ENCODE assay signal across 16 cellular contexts in the genomic region with DNA sequence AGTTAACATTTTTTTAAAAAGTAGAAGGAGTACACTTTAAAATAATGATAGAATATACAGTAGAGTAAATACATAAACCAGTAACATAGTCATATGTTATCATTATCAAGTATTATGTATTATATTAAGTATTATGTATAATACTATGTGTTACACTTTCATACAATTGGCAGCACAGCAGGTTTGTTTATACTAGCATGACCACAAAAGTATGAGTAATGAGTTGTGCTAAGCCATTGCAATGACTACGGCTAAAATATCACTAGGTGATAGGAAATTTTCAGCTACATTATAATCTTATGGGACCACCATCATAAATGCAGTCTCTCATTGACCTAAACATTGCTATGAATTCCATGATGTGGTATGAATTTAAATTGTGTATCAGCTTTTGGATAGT.
"Had no signal": no experiment of that assay in that cellular context is flagged by ENCODE, and none has a peak within 500 bp of the region (broad histone marks: within the 10 kb centered on the region; RNA-seq: fewer than 3 reads in every experiment).

No MANE protein-coding gene starts in this region.

- H3K4me1 Mint-ChIP-seq: activated CD4-positive, alpha-beta T cell treated with anti-CD3 and anti-CD28 coated beads for 36 hours; activated naive CD4-positive, alpha-beta T cell treated with anti-CD3 and anti-CD28 coated beads, Interleukin-2, amount 50 U/mL, for 24 hours had no signal

- H3K27ac ChIP-seq: coronary artery, gastroesophageal sphincter, left lung, thyroid gland, WERI-Rb-1 had no signal

- H3K36me3 Mint-ChIP-seq: activated naive CD4-positive, alpha-beta T cell treated with anti-CD3 and anti-CD28 coated beads, Interleukin-2, amount 50 U/mL, for 24 hours had no signal

- DNase-seq: activated CD4-positive, alpha-beta T cell treated with anti-CD3 and anti-CD28 coated beads for 36 hours; activated CD4-positive, alpha-beta T cell treated with anti-CD3 and anti-CD28 coated beads, Interleukin-2, amount 50 U/mL, for 48 hours; activated gamma-delta T cell; central memory CD4-positive, alpha-beta T cell; left lung; midbrain; occipital lobe; stimulated activated CD4-positive, alpha-beta T cell treated with anti-CD3 and anti-CD28 coated beads, Interleukin-12 subunit alpha, Interleukin-12 subunit beta, amount 100 ng/mL, for 4 hours; stimulated activated CD4-positive, alpha-beta T cell treated with anti-CD3 and anti-CD28 coated beads, Interleukin-1b, Interleukin-23, amount 100 ng/mL, for 48 hours; stimulated activated CD8-positive, alpha-beta memory T cell treated with anti-CD3 and anti-CD28 coated beads, Interleukin-4, amount 100 ng/mL, for 48 hours; stimulated activated naive CD4-positive, alpha-beta T cell treated with Interleukin-2 at 50 U/mL for 16 hours; thyroid gland; WERI-Rb-1 had no signal

- H3K9me3 ChIP-seq: gastroesophageal sphincter, thyroid gland had no signal

- H3K27me3 Mint-ChIP-seq: activated CD4-positive, alpha-beta T cell treated with anti-CD3 and anti-CD28 coated beads for 36 hours; activated naive CD4-positive, alpha-beta T cell treated with anti-CD3 and anti-CD28 coated beads, Interleukin-2, amount 50 U/mL, for 24 hours had no signal

- H3K4me3 ChIP-seq: coronary artery, gastroesophageal sphincter, left lung, thyroid gland had no signal

- H3K27ac Mint-ChIP-seq: activated CD4-positive, alpha-beta T cell treated with anti-CD3 and anti-CD28 coated beads for 36 hours; activated naive CD4-positive, alpha-beta T cell treated with anti-CD3 and anti-CD28 coated beads, Interleukin-2, amount 50 U/mL, for 24 hours had no signal

- ATAC-seq: activated CD4-positive, alpha-beta T cell treated with anti-CD3 and anti-CD28 coated beads for 36 hours; gastroesophageal sphincter; left lung had no signal

- H3K36me3 ChIP-seq: gastroesophageal sphincter, left lung, thyroid gland, WERI-Rb-1 had no signal

- H3K27me3 ChIP-seq: gastroesophageal sphincter, left lung, thyroid gland had no signal

- H3K4me3 Mint-ChIP-seq: activated CD4-positive, alpha-beta T cell treated with anti-CD3 and anti-CD28 coated beads for 36 hours; activated naive CD4-positive, alpha-beta T cell treated with anti-CD3 and anti-CD28 coated beads, Interleukin-2, amount 50 U/mL, for 24 hours had no signal

- H3K4me1 ChIP-seq: gastroesophageal sphincter, left lung, thyroid gland had no signal
